Comparison of ENCODE assay signal across 3 cellular contexts in genomic region chr17:48792033-48792798, GRCh38.
TF ChIP-seq lines count a peak whose summit lies in the region.

No MANE protein-coding gene starts in this region.

TF ChIP-seq in SK-N-SH, 30 proteins besides CTCF, POLR2A, EP300 and RAD21:
- TF ChIP-seq MXI1 (IDR thresholded peaks at IDR 0.05; ENCODE audit: low read depth, low read length) (no peak), FOSL2 (IDR thresholded peaks at IDR 0.05; ENCODE audit: borderline replicate concordance, low read depth) (no peak), ZBTB33 (IDR thresholded peaks at IDR 0.05; ENCODE audit: borderline replicate concordance, low read depth) (no peak), MEF2A (IDR thresholded peaks at IDR 0.05; ENCODE audit: borderline replicate concordance, low read depth) (no peak), TAF1 (IDR thresholded peaks at IDR 0.05; ENCODE audit: borderline replicate concordance, low read depth, low read length) (no peak), USF2 (IDR thresholded peaks at IDR 0.05; ENCODE audit: borderline replicate concordance, low read depth, low read length) (no peak), FOXJ3 (CRISPR knock-in tag; IDR thresholded peaks at IDR 0.05) (no peak), NRF1 (IDR thresholded peaks at IDR 0.05; ENCODE audit: low read depth, low read length) (no peak), PBX3 (IDR thresholded peaks at IDR 0.05) (no peak), USF1 (IDR thresholded peaks at IDR 0.05; ENCODE audit: borderline replicate concordance, low read depth) (no peak), TEAD4 (IDR thresholded peaks at IDR 0.05; ENCODE audit: borderline replicate concordance, insufficient read depth) (no peak), TCF12 (IDR thresholded peaks at IDR 0.05) (no peak), SMC3 (IDR thresholded peaks at IDR 0.05; ENCODE audit: low read depth, low read length) (no peak), RCOR1 (IDR thresholded peaks at IDR 0.05; ENCODE audit: low read length) (no peak), NFIC (IDR thresholded peaks at IDR 0.05; ENCODE audit: borderline replicate concordance) (no peak), ELF1 (IDR thresholded peaks at IDR 0.05) (no peak), CHD2 (IDR thresholded peaks at IDR 0.05; ENCODE audit: low read length, partially characterized antibody) (no peak), JUND (IDR thresholded peaks at IDR 0.05) (no peak), RXRA (IDR thresholded peaks at IDR 0.05; ENCODE audit: borderline replicate concordance, low read depth) (no peak)

TF ChIP-seq in SK-N-SH treated with all-trans-retinoic acid at 6 μM for 48 hours, 23 proteins besides CTCF, POLR2A, EP300 and RAD21:
- TF ChIP-seq GLIS3 (CRISPR knock-in tag; IDR thresholded peaks at IDR 0.05), result no peak
- no peak for TF ChIP-seq CSDC2 (CRISPR knock-in tag; IDR thresholded peaks at IDR 0.05)
- TF ChIP-seq ZFP30 (CRISPR knock-in tag; IDR thresholded peaks at IDR 0.05), result no peak
- no peak for TF ChIP-seq OSR1 (CRISPR knock-in tag; IDR thresholded peaks at IDR 0.05)
TF ChIP-seq in SK-N-SH treated with all-trans-retinoic acid at 6 μM for 48 hours: peak in this region for 0.

TF ChIP-seq in H1, 55 proteins besides CTCF, POLR2A, EP300 and RAD21:
- TF ChIP-seq ATF3 (IDR thresholded peaks at IDR 0.05; ENCODE audit: insufficient read depth, low read depth, low read length) (no peak), GABPA (IDR thresholded peaks at IDR 0.05; ENCODE audit: borderline replicate concordance, insufficient read depth, low read length) (no peak), JUN (IDR thresholded peaks at IDR 0.05; ENCODE audit: low read depth, low read length) (no peak), CHD1 (IDR thresholded peaks at IDR 0.05; ENCODE audit: low read depth, low read length) (no peak), RBBP5 (IDR thresholded peaks at IDR 0.05; ENCODE audit: borderline replicate concordance, low read depth, low read length) (no peak), HDAC6 (IDR thresholded peaks at IDR 0.05; ENCODE audit: low read depth, low read length) (no peak), TAF1 (IDR thresholded peaks at IDR 0.05; ENCODE audit: low read depth, low read length) (no peak), SRF (IDR thresholded peaks at IDR 0.05; ENCODE audit: low read depth, low read length) (no peak), TEAD4 (IDR thresholded peaks at IDR 0.05; ENCODE audit: low read depth, low read length) (no peak)
